8 cellular contexts compared by ENCODE assay signal in the genomic region with DNA sequence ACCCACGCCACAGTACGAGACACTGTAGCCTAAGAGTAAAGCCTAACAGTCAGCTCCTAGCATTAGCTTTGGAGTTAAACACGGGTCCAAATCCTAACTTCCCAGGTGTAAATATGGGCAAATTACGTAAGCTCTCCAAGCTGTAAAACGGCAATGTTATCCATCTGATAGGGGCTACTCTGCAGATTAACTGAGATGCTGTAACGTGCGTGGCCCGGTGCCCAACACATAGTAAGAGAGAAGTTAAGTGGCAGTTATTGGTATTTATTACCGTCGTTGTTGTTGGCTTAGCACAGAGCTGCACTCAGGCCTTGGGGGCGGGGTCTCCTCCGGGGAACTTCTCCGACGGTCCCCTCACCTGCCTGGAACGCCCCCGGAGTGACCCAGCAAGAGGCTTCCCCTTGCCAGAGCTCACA. TPM values are rescaled to one million over a fixed set of nuclear protein-coding genes. Genes with fewer than 3 reads are reported as not detected.
DNase-seq lines count a peak whose midpoint lies in the region; ATAC-seq and TF ChIP-seq lines count a peak whose summit lies in the region.

No MANE protein-coding gene starts in this region.

- no peaks in the 10 kb centered on the region for H3K9me3 Mint-ChIP-seq in progenitor cell of endocrine pancreas (ENCODE audit: low read depth)

- DNase-seq in Panc1 (ENCODE audit: low read depth, low spot score) (no peak), esophagus muscularis mucosa (ENCODE audit: extremely low spot score) (no peak), progenitor cell of endocrine pancreas (ENCODE audit: low spot score, unreplicated experiment) (no peak), cerebellar cortex (ENCODE audit: low spot score) (no peak), middle frontal gyrus (ENCODE audit: extremely low spot score, low spot score) (no peak), GM13976 (ENCODE audit: low spot score) (no peak), NCI-H748 (lab: John Stamatoyannopoulos, UW; ENCODE audit: unreplicated experiment) (no peak)

- H3K27me3 ChIP-seq in Panc1 (ENCODE audit: control insufficient read depth, insufficient read depth, low read length) = no peaks in the 10 kb centered on the region
- H3K27me3 ChIP-seq in esophagus muscularis mucosa = no peaks in the 10 kb centered on the region

- TF ChIP-seq CTCF in GM12875 (IDR thresholded peaks at IDR 0.05; ENCODE audit: borderline replicate concordance, insufficient read depth, low read depth, low read length) (no peak), Panc1 (IDR thresholded peaks at IDR 0.05) (no peak), esophagus muscularis mucosa (IDR thresholded peaks at IDR 0.05) (no peak), progenitor cell of endocrine pancreas (IDR thresholded peaks at IDR 0.05; ENCODE audit: unreplicated experiment) (no peak), GM13976 (IDR thresholded peaks at IDR 0.05; ENCODE audit: borderline replicate concordance, control extremely low read depth, extremely low read depth, insufficient read depth, missing control alignments) (no peak)

- no peaks in the 10 kb centered on the region; the same call in 1 of the 2 replicates for H3K36me3 ChIP-seq in Panc1 (ENCODE audit: control insufficient read depth, insufficient read depth, low read length)
- peaks cover 0 to 11% (median 0%) of the 10 kb centered on the region in 4 donors for H3K36me3 ChIP-seq in esophagus muscularis mucosa

- POLR2A ChIA-PET in Panc1 (lab: Charles Lee) = interaction anchor here (0.6 to 1.9 kb wide), 6 partner anchors 14 to 158 kb away, joined by 3 to 6 read pairs (median 4); no protein-coding TSS in a partner anchor

- CTCF ChIA-PET in Panc1 (lab: Charles Lee) = interaction anchor here (0.6 to 2.6 kb wide), 11 partner anchors 11 to 300 kb away, joined by 3 to 29 read pairs (median 4); no protein-coding TSS in a partner anchor

- intact Hi-C loops in Panc1 (cut with micrococcal nuclease; ENCODE audit: unreplicated experiment) (loop anchor here (1.0 to 5.0 kb wide), 2 partner anchors 39 to 133 kb away; no protein-coding TSS in a partner anchor), esophagus muscularis mucosa (cut with DNase I) (loop anchor here (2.0 to 5.0 kb wide), 2 partner anchors 40 to 138 kb away; no protein-coding TSS in a partner anchor)

- no peak for TF ChIP-seq EP300 in esophagus muscularis mucosa (IDR thresholded peaks at IDR 0.05)

- TF ChIP-seq POLR2A in esophagus muscularis mucosa (IDR thresholded peaks at IDR 0.05; ENCODE audit: low read depth) = no peak

- H3K9me3 ChIP-seq in Panc1 (ENCODE audit: control insufficient read depth, insufficient read depth, low read depth, low read length) (no peaks in the 10 kb centered on the region), esophagus muscularis mucosa (no peaks in the 10 kb centered on the region)

- in situ Hi-C loops in Panc1 (cut with HindIII; ENCODE audit: low pct_unique_long_range_greater_than_20kb, low sequenced_read_pairs) = no loop called here
- in situ Hi-C loops in GM13976 (cut with MboI; ENCODE audit: low sequenced_read_pairs, unreplicated experiment) = no loop called here

- H3K36me3 Mint-ChIP-seq in progenitor cell of endocrine pancreas (ENCODE audit: insufficient read depth) = peaks cover 4% of the 10 kb centered on the region

- H3K4me1 ChIP-seq in Panc1 (ENCODE audit: control insufficient read depth, insufficient read depth, low read length) (peaks cover 30% of the 10 kb centered on the region), esophagus muscularis mucosa (peaks cover 42 to 65% (median 60%) of the 10 kb centered on the region in 4 donors)

- H3K4me1 Mint-ChIP-seq in progenitor cell of endocrine pancreas (ENCODE audit: low read depth) = peaks cover 19% of the 10 kb centered on the region

- ATAC-seq in Panc1 = no peak

- BruUV-seq in Panc1 (replicated peaks; lab: Mats Ljungman, UMichigan) = TSS peak; percentile 84

- H3K4me3 Mint-ChIP-seq in progenitor cell of endocrine pancreas (ENCODE audit: low read depth) = peak overlapping the region; percentile 94

- H3K4me3 ChIP-seq in GM12875 (ENCODE audit: low read depth, low read length) (peak overlapping the region; percentile 61), Panc1 (ENCODE audit: low read depth in 2 of 2, low read length in 2 of 2) (peak overlapping the region; percentile 89 to 98), esophagus muscularis mucosa (peak overlapping the region; percentile 71 to 87 (median 84))

- H3K27ac Mint-ChIP-seq in progenitor cell of endocrine pancreas = peak overlapping the region; percentile 99

- WGBS in esophagus muscularis mucosa = 2% methylated on average over 14 of the region's 16 CpGs

- H3K27me3 Mint-ChIP-seq in progenitor cell of endocrine pancreas = no peaks in the 10 kb centered on the region

- H3K27ac ChIP-seq in Panc1 (ENCODE audit: low read length) (peak overlapping the region; percentile 94), esophagus muscularis mucosa (replicated peaks in 1 of 4) (peak overlapping the region; percentile 93 to 98 (median 96))

RNA-seq across cellular contexts. Expression of a gene that starts 0.5 kb away (rescaled TPM):
- 98.7 TPM for total RNA-seq in Panc1 (2021; ENCODE audit: unreplicated experiment)
- 150 TPM for polyA plus RNA-seq in Panc1 (2012; ENCODE audit: insufficient read length)
- total RNA-seq in esophagus muscularis mucosa = 100 to 1,000 TPM in 3 of 4 donors, 10 to 100 TPM in 1; 97.9 to 164 (median 122) TPM
- total RNA-seq in progenitor cell of endocrine pancreas = 61.0 and 63.6 TPM in 2 replicates

RNA-seq across cellular contexts. Expression of a gene that starts 7.1 kb away (rescaled TPM):
- 212 TPM for total RNA-seq in Panc1 (2021; ENCODE audit: unreplicated experiment)
- polyA plus RNA-seq in Panc1 (2012; ENCODE audit: insufficient read length) = 223 TPM
- total RNA-seq in esophagus muscularis mucosa = 100 to 1,000 TPM; 162 to 263 (median 225) TPM
- total RNA-seq in progenitor cell of endocrine pancreas = 98.0 and 109 TPM in 2 replicates

RNA-seq across cellular contexts. Expression of a gene that starts 23.8 kb away (rescaled TPM):
- total RNA-seq in Panc1 (2021; ENCODE audit: unreplicated experiment) = 1.2 TPM
- polyA plus RNA-seq in Panc1 (2012; ENCODE audit: insufficient read length) = 1.9 TPM
- total RNA-seq in esophagus muscularis mucosa = 10 to 100 TPM; 20.7 to 57.4 (median 34.7) TPM
- total RNA-seq in progenitor cell of endocrine pancreas = 0.10 and 0.18 TPM in 2 replicates
